In genomic region chr11:18131115-18131514, GRCh38 we compare ENCODE assay signal across 11 cellular contexts. TPM values are rescaled to one million over a fixed set of nuclear protein-coding genes. Genes with fewer than 3 reads are reported as not detected.
"Had no signal": no experiment of that assay in that cellular context is flagged by ENCODE, and none has a peak within 500 bp of the region (broad histone marks: within the 10 kb centered on the region; RNA-seq: fewer than 3 reads in every experiment).

No MANE protein-coding gene starts in this region.

RNA-seq across cellular contexts. Expression of gene MRGPRX3, which starts 1.3 kb away (rescaled TPM):
- total RNA-seq: OCI-LY7, PC-3, PC-9, Peyer's patch, Right ventricle myocardium inferior, Right ventricle myocardium superior, RPMI7951, SJCRH30, SJSA1, T-cell had no signal
- polyA plus RNA-seq: SK-N-SH had no signal

RNA-seq across cellular contexts. Expression of gene MRGPRX4, which starts 41.5 kb away (rescaled TPM):
- total RNA-seq: OCI-LY7, PC-3, PC-9, Peyer's patch, Right ventricle myocardium inferior, Right ventricle myocardium superior, RPMI7951, SJCRH30, SJSA1, T-cell had no signal
- polyA plus RNA-seq: SK-N-SH had no signal
